11 cellular contexts compared by ENCODE assay signal in genomic region chr1:208997726-208998312, GRCh38.
DNase-seq lines count a peak whose midpoint lies in the region; ATAC-seq, FAIRE-seq and TF ChIP-seq lines count a peak whose summit lies in the region.
"Had no signal": no experiment of that assay in that cellular context is flagged by ENCODE, and none has a peak within 500 bp of the region (broad histone marks: within the 10 kb centered on the region; RNA-seq: fewer than 3 reads in every experiment).

No MANE protein-coding gene starts in this region.

- H3K27ac Mint-ChIP-seq in mesothelial cell of epicardium (no peak overlapping the region), immature natural killer cell (no peak overlapping the region)
- H3K27ac Mint-ChIP-seq: activated naive CD8-positive, alpha-beta T cell had no signal

- DNase-seq in DMS53 (lab: John Stamatoyannopoulos, UW) (peak; percentile 48), HTR-8/SVneo (ENCODE audit: insufficient read length, low spot score) (peak; percentile 10), bronchial epithelial cell (ENCODE audit: low read depth) (peak; percentile 46), mesothelial cell of epicardium (ENCODE audit: low spot score in 2 of 2, unreplicated experiment in 2 of 2) (no peak), immature natural killer cell (no peak)
- no peak for DNase-seq in activated effector memory CD4-positive, alpha-beta T cell treated with anti-CD3 and anti-CD28 coated beads, Interleukin-2, amount 50 U/mL, for 16 hours
- DNase-seq: activated CD4-positive, CD25-positive, alpha-beta regulatory T cell treated with anti-CD3 and anti-CD28 coated beads, Interleukin-2, amount 50 U/mL, for 72 hours; erythroblast; MG63 had no signal

- no peak for ATAC-seq in GM18907 (IDR thresholded peaks at IDR 0.05; ENCODE audit: unreplicated experiment)

- H3K9me3 Mint-ChIP-seq in mesothelial cell of epicardium (peaks cover 17% of the 10 kb centered on the region), immature natural killer cell (peaks cover 0 to 2% (median under 1%) of the 10 kb centered on the region in 6 donors)

- H3K27me3 Mint-ChIP-seq in mesothelial cell of epicardium (ENCODE audit: low read depth) (peaks cover 2% of the 10 kb centered on the region), immature natural killer cell (ENCODE audit: low read depth in 3 of 3) (peaks cover 0 to 4% (median 4%) of the 10 kb centered on the region in 3 donors)

- H3K4me3 Mint-ChIP-seq in mesothelial cell of epicardium: no peak overlapping the region
- no peak overlapping the region for H3K4me3 Mint-ChIP-seq in immature natural killer cell
- H3K4me3 Mint-ChIP-seq: activated naive CD8-positive, alpha-beta T cell had no signal

- H3K4me1 Mint-ChIP-seq in mesothelial cell of epicardium (peaks cover 2% of the 10 kb centered on the region), immature natural killer cell (no peaks in the 10 kb centered on the region)

- no peak overlapping the region for H3K4me3 ChIP-seq in bronchial epithelial cell (ENCODE audit: low read depth, low read length)
- H3K4me3 ChIP-seq: MG63 had no signal

- H3K27me3 ChIP-seq in bronchial epithelial cell (ENCODE audit: control insufficient read depth, insufficient read depth, low read length): no peaks in the 10 kb centered on the region

- no peaks in the 10 kb centered on the region for H3K36me3 Mint-ChIP-seq in mesothelial cell of epicardium
- no peaks in the 10 kb centered on the region for H3K36me3 Mint-ChIP-seq in immature natural killer cell

- H3K36me3 ChIP-seq in bronchial epithelial cell (ENCODE audit: control insufficient read depth, insufficient read depth, low read length): no peaks in the 10 kb centered on the region
- H3K36me3 ChIP-seq: MG63 had no signal

- no peak for FAIRE-seq in HTR-8/SVneo (lab: Jason Lieb, UNC)
- no peak for FAIRE-seq in bronchial epithelial cell (lab: Jason Lieb, UNC)

- TF ChIP-seq CTCF in bronchial epithelial cell (IDR thresholded peaks at IDR 0.05; ENCODE audit: insufficient read depth, low read length, severe bottlenecking) (peak; percentile 43), mesothelial cell of epicardium (IDR thresholded peaks at IDR 0.05; ENCODE audit: unreplicated experiment) (peak; percentile 26)

Comparison
In these comparisons a context has a peak if more than half of its experiments do, and no peak if none do; other contexts are left out.
1. DNase-seq: peak in DMS53 (single experiment), HTR-8/SVneo (single experiment) and bronchial epithelial cell (single experiment); none in mesothelial cell of epicardium (0 of 2), activated effector memory CD4-positive, alpha-beta T cell treated with anti-CD3 and anti-CD28 coated beads, Interleukin-2, amount 50 U/mL, for 16 hours (single experiment) and immature natural killer cell (0 of 3).